ENCODE assay signal across 8 cellular contexts in genomic region chr5:38551020-38552017, GRCh38. TPM values are rescaled to one million over a fixed set of nuclear protein-coding genes. Genes with fewer than 3 reads are reported as not detected.
A peak's percentile ranks its signal among the peaks of the same experiment; 100 is the strongest.
DNase-seq lines count a peak whose midpoint lies in the region; ATAC-seq and TF ChIP-seq lines count a peak whose summit lies in the region.

No MANE protein-coding gene starts in this region.

- H3K27ac ChIP-seq in Karpas-422 (ENCODE audit: low read length), result no peak overlapping the region
- no peak overlapping the region for H3K27ac ChIP-seq in SU-DHL-6 (ENCODE audit: low read depth, low read length)
- H3K27ac ChIP-seq in left ventricle myocardium inferior (replicated peaks), result peak overlapping the region; percentile 38
- peak overlapping the region; percentile 17 for H3K27ac ChIP-seq in temporal lobe (ENCODE audit: low read depth, low read length)

- no peak for ATAC-seq in HG03039 (IDR thresholded peaks at IDR 0.05; ENCODE audit: unreplicated experiment)

- TF ChIP-seq CTCF in GM06990 (IDR thresholded peaks at IDR 0.05; ENCODE audit: insufficient read depth, low read length, poor library complexity, severe bottlenecking) (peak; percentile 72), SU-DHL-6 (IDR thresholded peaks at IDR 0.05; ENCODE audit: insufficient read depth, low read length, poor library complexity, severe bottlenecking) (peak; percentile 46), left ventricle myocardium inferior (IDR thresholded peaks at IDR 0.05; ENCODE audit: borderline replicate concordance) (peak; percentile 69)

- DNase-seq in A172 (ENCODE audit: low spot score) (peak; percentile 62), GM06990 (ENCODE audit: extremely low read depth, insufficient read length) (no peak), Karpas-422 (peak; percentile 54), left ventricle myocardium inferior (no peak), mesenteric fat pad (ENCODE audit: low spot score) (no peak)

- no peaks in the 10 kb centered on the region for H3F3A ChIP-seq in SU-DHL-6 (ENCODE audit: insufficient read depth)

- H3K4me2 ChIP-seq in Karpas-422 (ENCODE audit: low read depth, low read length, poor library complexity, severe bottlenecking) (no peak overlapping the region), SU-DHL-6 (ENCODE audit: low read depth, low read length, poor library complexity, severe bottlenecking) (no peak overlapping the region)

- H3K4me3 ChIP-seq in GM06990 (replicated peaks; ENCODE audit: low read depth, low read length) (no peak overlapping the region), Karpas-422 (ENCODE audit: low read length) (no peak overlapping the region), SU-DHL-6 (ENCODE audit: insufficient read depth, low read length, poor library complexity, severe bottlenecking) (no peak overlapping the region), left ventricle myocardium inferior (peak overlapping the region; percentile 13)

- H2AFZ ChIP-seq in Karpas-422 (ENCODE audit: low read length) (no peak overlapping the region), SU-DHL-6 (ENCODE audit: low read depth, low read length, severe bottlenecking) (no peak overlapping the region)

- H3K9me2 ChIP-seq in Karpas-422 (replicated peaks; ENCODE audit: insufficient read depth, low read length), result no peaks in the 10 kb centered on the region
- H3K9me2 ChIP-seq in SU-DHL-6 (replicated peaks; ENCODE audit: insufficient read depth, low read length), result no peaks in the 10 kb centered on the region

- H4K20me1 ChIP-seq in Karpas-422 (ENCODE audit: insufficient read depth, low read depth, low read length) (no peaks in the 10 kb centered on the region), SU-DHL-6 (ENCODE audit: low read depth, low read length) (no peaks in the 10 kb centered on the region)

- no peaks in the 10 kb centered on the region for H3K9me3 ChIP-seq in Karpas-422 (ENCODE audit: low read length)
- H3K9me3 ChIP-seq in SU-DHL-6 (ENCODE audit: insufficient read depth, low read length), result no peaks in the 10 kb centered on the region
- H3K9me3 ChIP-seq in left ventricle myocardium inferior (replicated peaks), result no peaks in the 10 kb centered on the region

- no peak overlapping the region for H3K9ac ChIP-seq in Karpas-422 (ENCODE audit: low read length)
- H3K9ac ChIP-seq in SU-DHL-6 (ENCODE audit: low read length), result no peak overlapping the region

- H3K27me3 ChIP-seq in GM06990 (replicated peaks; ENCODE audit: control insufficient read depth, insufficient read depth, low read length) (no peaks in the 10 kb centered on the region; the same call in none of the 2 replicates), Karpas-422 (ENCODE audit: low read length) (no peaks in the 10 kb centered on the region), SU-DHL-6 (ENCODE audit: low read length) (no peaks in the 10 kb centered on the region), left ventricle myocardium inferior (ENCODE audit: low read depth) (no peaks in the 10 kb centered on the region)

- intact Hi-C loops in left ventricle myocardium inferior (cut with micrococcal nuclease), result loop anchor here (10.0 kb wide), 1 partner anchor 113 kb away; no protein-coding TSS in a partner anchor

- H3K79me2 ChIP-seq in Karpas-422 (ENCODE audit: low read length) (no peaks in the 10 kb centered on the region), SU-DHL-6 (ENCODE audit: insufficient read depth, low read length) (no peaks in the 10 kb centered on the region)

- no peaks in the 10 kb centered on the region for H3K36me3 ChIP-seq in GM06990 (ENCODE audit: control insufficient read depth, insufficient read depth, low read length)
- H3K36me3 ChIP-seq in Karpas-422 (ENCODE audit: insufficient read depth, low read length), result no peaks in the 10 kb centered on the region
- no peaks in the 10 kb centered on the region for H3K36me3 ChIP-seq in SU-DHL-6 (ENCODE audit: low read length)
- H3K36me3 ChIP-seq in left ventricle myocardium inferior, result no peaks in the 10 kb centered on the region

- H3K4me1 ChIP-seq in Karpas-422 (ENCODE audit: low read length), result no peaks in the 10 kb centered on the region
- H3K4me1 ChIP-seq in left ventricle myocardium inferior, result peaks cover 92% of the 10 kb centered on the region

RNA-seq across cellular contexts. Expression of gene LIFR, which starts 5.1 kb away (rescaled TPM):
- 66.1 and 71.8 TPM in 2 replicates for total RNA-seq in A172 (2014; rRNA removed; shearing (Covaris generic))
- not detected in 2 replicates for total RNA-seq in Karpas-422 (2014; rRNA removed; shearing (Covaris generic); ENCODE audit: low replicate concordance)
- total RNA-seq in left ventricle myocardium inferior (45.8 TPM), temporal lobe (43.5 TPM), mesenteric fat pad (97.9 TPM)

Comparison
In these comparisons a context has a peak if more than half of its experiments do, and no peak if none do; other contexts are left out.
1. DNase-seq: peak in A172 (single experiment) and Karpas-422 (single experiment); none in GM06990 (single experiment), left ventricle myocardium inferior (single experiment) and mesenteric fat pad (single experiment).
2. H3K27ac ChIP-seq: peak in left ventricle myocardium inferior (single experiment) and temporal lobe (single experiment); none in Karpas-422 (single experiment) and SU-DHL-6 (single experiment).
3. RNA of gene LIFR, which starts 5.1 kb away (total RNA-seq): 97.9 TPM in mesenteric fat pad (single experiment), 66.1 to 71.8 TPM in A172, 45.8 TPM in left ventricle myocardium inferior (single experiment) and 43.5 TPM in temporal lobe (single experiment); not detected in Karpas-422; every median in the first group is over 10 times any median in the second.
4. Peak in every context shown above with its lines, with median percentiles within 50 percentile points of each other: CTCF ChIP-seq.